Comparison of ENCODE assay signal across 1 cellular context in genomic region chr17:43367588-43368242, GRCh38.
TF ChIP-seq lines count a peak whose summit lies in the region.

No MANE protein-coding gene starts in this region.

TF ChIP-seq in HepG2, 621 proteins besides CTCF, POLR2A, EP300 and RAD21 (continued from another document and continues in another):
- peak; percentile 61 for TF ChIP-seq ZNF646 (CRISPR knock-in tag; IDR thresholded peaks at IDR 0.05)
- TF ChIP-seq CHD4 (IDR thresholded peaks at IDR 0.05; ENCODE audit: borderline replicate concordance, low read length): peak; percentile 82
- TF ChIP-seq NCOA5 (CRISPR knock-in tag; IDR thresholded peaks at IDR 0.05): peak; percentile 90; the same call in 1 of the 2 replicates
- peak; percentile 25 for TF ChIP-seq KLF11 (CRISPR knock-in tag; IDR thresholded peaks at IDR 0.05)
- no peak for TF ChIP-seq ZNF550 (CRISPR knock-in tag; IDR thresholded peaks at IDR 0.05; ENCODE audit: borderline replicate concordance)
- TF ChIP-seq ZNF329 (CRISPR knock-in tag; IDR thresholded peaks at IDR 0.05; ENCODE audit: low read depth): peak; percentile 42; the same call in 1 of the 2 replicates
- TF ChIP-seq KAT8 (CRISPR knock-in tag; IDR thresholded peaks at IDR 0.05): peak; percentile 83
- TF ChIP-seq ATM (IDR thresholded peaks at IDR 0.05; ENCODE audit: borderline replicate concordance): peak; percentile 49; the same call in 1 of the 2 replicates
- no peak for TF ChIP-seq ZNF512 (CRISPR knock-in tag; IDR thresholded peaks at IDR 0.05)
- no peak for TF ChIP-seq ZBTB43 (CRISPR knock-in tag; conservative IDR thresholded peaks at IDR 0.05)
- TF ChIP-seq TFAP4 (IDR thresholded peaks at IDR 0.05; ENCODE audit: borderline replicate concordance, low read depth): 0 out of 2 replicates have a peak, but pooled peaks have one; percentile 5
- TF ChIP-seq ZNF30 (CRISPR knock-in tag; IDR thresholded peaks at IDR 0.05): no peak
- peak; percentile 91; the same call in 1 of the 2 replicates for TF ChIP-seq ZNF878 (CRISPR knock-in tag; IDR thresholded peaks at IDR 0.05)
- peak; percentile 99 for TF ChIP-seq DRAP1 (CRISPR knock-in tag; IDR thresholded peaks at IDR 0.05)
- no peak for TF ChIP-seq SOX6 (IDR thresholded peaks at IDR 0.05)
- peak; percentile 64; the same call in 1 of the 2 replicates for TF ChIP-seq SOX6 (CRISPR knock-in tag; IDR thresholded peaks at IDR 0.05)
- no peak for TF ChIP-seq SP1 (IDR thresholded peaks at IDR 0.05)
- TF ChIP-seq SP1 (CRISPR knock-in tag; IDR thresholded peaks at IDR 0.05): peak; percentile 54
- TF ChIP-seq STAT5B (CRISPR knock-in tag; IDR thresholded peaks at IDR 0.05): peak; percentile 82; the same call in 1 of the 2 replicates
- 0 out of 2 replicates have a peak, but pooled peaks have one; percentile 15 for TF ChIP-seq ZFP36L1 (CRISPR knock-in tag; IDR thresholded peaks at IDR 0.05)
- TF ChIP-seq ETV5 (CRISPR knock-in tag; IDR thresholded peaks at IDR 0.05; ENCODE audit: borderline replicate concordance): 0 out of 2 replicates have a peak, but pooled peaks have one; percentile 13
- 0 out of 2 replicates have a peak, but pooled peaks have one; percentile 47 for TF ChIP-seq FUBP1 (CRISPR knock-in tag; IDR thresholded peaks at IDR 0.05; ENCODE audit: borderline replicate concordance)
- no peak for TF ChIP-seq ZNF737 (CRISPR knock-in tag; IDR thresholded peaks at IDR 0.05; ENCODE audit: borderline replicate concordance)
- TF ChIP-seq ZHX1 (CRISPR knock-in tag; IDR thresholded peaks at IDR 0.05; ENCODE audit: low read depth): no peak
- peak; percentile 77; the same call in 1 of the 2 replicates for TF ChIP-seq NONO (IDR thresholded peaks at IDR 0.05)
- peak; percentile 76; the same call in 1 of the 2 replicates for TF ChIP-seq NONO (CRISPR knock-in tag; conservative IDR thresholded peaks at IDR 0.05)
- TF ChIP-seq ZSCAN9 (CRISPR knock-in tag; IDR thresholded peaks at IDR 0.05; ENCODE audit: borderline replicate concordance): peak; percentile 93
- peak in 1 of 2 experiments; percentile 76; a peak in 2 of 4 replicates for TF ChIP-seq NR2F1 (CRISPR knock-in tag; IDR thresholded peaks at IDR 0.05)
- peak; percentile 75 for TF ChIP-seq ZNF792 (CRISPR knock-in tag; IDR thresholded peaks at IDR 0.05)
- TF ChIP-seq ZNF879 (CRISPR knock-in tag; IDR thresholded peaks at IDR 0.05): no peak
- TF ChIP-seq RAD51 (IDR thresholded peaks at IDR 0.05; ENCODE audit: borderline replicate concordance): no peak
- peak; percentile 93; the same call in 1 of the 2 replicates for TF ChIP-seq AFF4 (CRISPR knock-in tag; IDR thresholded peaks at IDR 0.05)
- no peak for TF ChIP-seq ZNF224 (CRISPR knock-in tag; IDR thresholded peaks at IDR 0.05)
- no peak for TF ChIP-seq MTERF4 (CRISPR knock-in tag; IDR thresholded peaks at IDR 0.05)
- peak; percentile 24 for TF ChIP-seq GMEB1 (CRISPR knock-in tag; IDR thresholded peaks at IDR 0.05; ENCODE audit: borderline replicate concordance)
